In genomic region chr21:46180079-46180722, GRCh38 we compare ENCODE assay signal across 22 cellular contexts. TPM values are rescaled to one million over a fixed set of nuclear protein-coding genes. Genes with fewer than 3 reads are reported as not detected.
DNase-seq lines count a peak whose midpoint lies in the region; ATAC-seq and TF ChIP-seq lines count a peak whose summit lies in the region.
"Had no signal": no experiment of that assay in that cellular context is flagged by ENCODE, and none has a peak within 500 bp of the region (broad histone marks: within the 10 kb centered on the region; RNA-seq: fewer than 3 reads in every experiment).

No MANE protein-coding gene starts in this region.

- POLR2A ChIA-PET in WTC11 (lab: Charles Lee) = no interaction called here

- no peak overlapping the region for H2BK12ac ChIP-seq in neuronal stem cell (ENCODE audit: low read length)

- H3K79me1 ChIP-seq in neuronal stem cell (ENCODE audit: low read depth, low read length) = peaks cover 18% of the 10 kb centered on the region

- no peak for TF ChIP-seq CTCF in WTC11 (IDR thresholded peaks at IDR 0.05)

- CTCF ChIA-PET in WTC11 (lab: Charles Lee) = interaction anchor here (1.3 kb wide), 1 partner anchor 37 kb away, joined by 4 read pairs; no protein-coding TSS in a partner anchor

- no peak overlapping the region for H2BK120ac ChIP-seq in neuronal stem cell (ENCODE audit: low read depth, low read length)

- ATAC-seq in WTC11 = no peak
- no peak for ATAC-seq in GM21737 (IDR thresholded peaks at IDR 0.05; ENCODE audit: unreplicated experiment)
- no peak for ATAC-seq in stimulated activated memory B cell treated with anti-CD40 and anti-IgM and Interleukin-4, amounts not matched to agents 10 μg/mL and 1 μg/mL and 100 μg/mL, for 72 hours
- ATAC-seq: activated CD8-positive, alpha-beta T cell treated with anti-CD3 and anti-CD28 coated beads, Interleukin-2, amount 10 ng/mL, durations not matched to agents 7 days and 5 days; stimulated activated naive CD8-positive, alpha-beta T cell treated with anti-CD3 and anti-CD28 coated beads, Interleukin-15, amount 100 ng/mL, for 72 hours had no signal

- H3K4me3 Mint-ChIP-seq in activated CD4-positive, alpha-beta T cell treated with anti-CD3 and anti-CD28 coated beads, Interleukin-2, amount 10 ng/mL, durations not matched to agents 24 days and 14 days = no peak overlapping the region
- no peak overlapping the region for H3K4me3 Mint-ChIP-seq in WTC11
- no peak overlapping the region for H3K4me3 Mint-ChIP-seq in stimulated activated memory B cell treated with anti-CD40 and anti-IgM and Interleukin-4, amounts not matched to agents 10 μg/mL and 1 μg/mL and 100 μg/mL, for 72 hours
- H3K4me3 Mint-ChIP-seq: activated B cell treated with CpG ODN at 0.5 μM for 24 hours; activated CD8-positive, alpha-beta T cell treated with anti-CD3 and anti-CD28 coated beads, Interleukin-2, amount 10 ng/mL, durations not matched to agents 7 days and 5 days; activated naive CD8-positive, alpha-beta T cell; naive B cell; stimulated activated naive CD8-positive, alpha-beta T cell treated with anti-CD3 and anti-CD28 coated beads, Interleukin-15, amount 100 ng/mL, for 72 hours; T-helper 1 cell treated with Interleukin-12 subunit alpha and Interleukin-12 subunit beta and Interleukin-4 antibody, amounts not matched to agents 30 μg/mL and 1 μg/mL, for 36 hours had no signal

- peaks cover under 1 to 7% of the 10 kb centered on the region in 2 donors for H3K4me1 ChIP-seq in neuronal stem cell (ENCODE audit: control insufficient read depth in 2 of 2, insufficient read depth in 1 of 2, low read depth in 1 of 2, low read length in 2 of 2)

- no peaks in the 10 kb centered on the region for H3K36me3 ChIP-seq in neuronal stem cell (replicated peaks in 1 of 2; ENCODE audit: control insufficient read depth in 2 of 2, insufficient read depth in 2 of 2, low read length in 2 of 2)

- H3K14ac ChIP-seq in neuronal stem cell (ENCODE audit: low read length) = no peak overlapping the region

- no peak overlapping the region for H4K8ac ChIP-seq in neuronal stem cell (ENCODE audit: low read depth, low read length)

- no peak overlapping the region for H3K27ac Mint-ChIP-seq in activated CD4-positive, alpha-beta T cell treated with anti-CD3 and anti-CD28 coated beads, Interleukin-2, amount 10 ng/mL, durations not matched to agents 24 days and 14 days
- peak overlapping the region; percentile 15 for H3K27ac Mint-ChIP-seq in WTC11
- H3K27ac Mint-ChIP-seq in stimulated activated memory B cell treated with anti-CD40 and anti-IgM and Interleukin-4, amounts not matched to agents 10 μg/mL and 1 μg/mL and 100 μg/mL, for 72 hours = no peak overlapping the region
- H3K27ac Mint-ChIP-seq: activated B cell treated with CpG ODN at 0.5 μM for 24 hours; activated CD8-positive, alpha-beta T cell treated with anti-CD3 and anti-CD28 coated beads, Interleukin-2, amount 10 ng/mL, durations not matched to agents 7 days and 5 days; activated naive CD8-positive, alpha-beta T cell; stimulated activated naive CD8-positive, alpha-beta T cell treated with anti-CD3 and anti-CD28 coated beads, Interleukin-15, amount 100 ng/mL, for 72 hours; T-helper 1 cell treated with Interleukin-12 subunit alpha and Interleukin-12 subunit beta and Interleukin-4 antibody, amounts not matched to agents 30 μg/mL and 1 μg/mL, for 36 hours had no signal

- H3K27me3 Mint-ChIP-seq in activated CD4-positive, alpha-beta T cell treated with anti-CD3 and anti-CD28 coated beads, Interleukin-2, amount 10 ng/mL, durations not matched to agents 24 days and 14 days = peaks cover 17% of the 10 kb centered on the region
- no peaks in the 10 kb centered on the region for H3K27me3 Mint-ChIP-seq in WTC11 (ENCODE audit: low read depth)
- H3K27me3 Mint-ChIP-seq in stimulated activated memory B cell treated with anti-CD40 and anti-IgM and Interleukin-4, amounts not matched to agents 10 μg/mL and 1 μg/mL and 100 μg/mL, for 72 hours = peaks cover 4% of the 10 kb centered on the region
- H3K27me3 Mint-ChIP-seq: activated B cell treated with CpG ODN at 0.5 μM for 24 hours; activated naive CD8-positive, alpha-beta T cell had no signal

- peaks cover 3% of the 10 kb centered on the region for H3K4me1 Mint-ChIP-seq in activated CD4-positive, alpha-beta T cell treated with anti-CD3 and anti-CD28 coated beads, Interleukin-2, amount 10 ng/mL, durations not matched to agents 24 days and 14 days
- peaks cover 14% of the 10 kb centered on the region for H3K4me1 Mint-ChIP-seq in WTC11
- peaks cover 6% of the 10 kb centered on the region for H3K4me1 Mint-ChIP-seq in stimulated activated memory B cell treated with anti-CD40 and anti-IgM and Interleukin-4, amounts not matched to agents 10 μg/mL and 1 μg/mL and 100 μg/mL, for 72 hours

- no peaks in the 10 kb centered on the region for H3K27me3 ChIP-seq in neuronal stem cell (ENCODE audit: control insufficient read depth in 3 of 3, insufficient read depth in 3 of 3, low read depth in 1 of 3, low read length in 3 of 3)

- H3K23ac ChIP-seq in neuronal stem cell (ENCODE audit: low read depth, low read length, poor library complexity) = peak overlapping the region; percentile 58

- H3K4me3 ChIP-seq in neuronal stem cell (ENCODE audit: low read length in 2 of 2) = no peak overlapping the region

- DNase-seq in activated CD4-positive, alpha-beta T cell treated with anti-CD3 and anti-CD28 coated beads, Interleukin-2, amount 10 ng/mL, durations not matched to agents 24 days and 14 days = peak; percentile 54
- no peak for DNase-seq in activated CD4-positive, alpha-beta T cell treated with anti-CD3 and anti-CD28 coated beads for 1 hour
- DNase-seq in Kasumi-1 (lab: John Stamatoyannopoulos, UW) = peak; percentile 67 to 74
- no peak for DNase-seq in WTC11 (ENCODE audit: low spot score)
- DNase-seq in neuronal stem cell (ENCODE audit: low spot score) = no peak
- no peak for DNase-seq in activated naive CD4-positive, alpha-beta T cell treated with Interleukin-2 at 50 U/mL for 16 hours
- DNase-seq: 8988T; activated B cell treated with CpG ODN at 0.5 μM for 24 hours; activated CD8-positive, alpha-beta T cell treated with anti-CD3 and anti-CD28 coated beads, Interleukin-2, amount 10 ng/mL, durations not matched to agents 7 days and 5 days; activated T-cell treated with anti-CD3 and anti-CD28 coated beads, Interleukin-2, amount 50 U/mL, for 48 hours; Karpas-422; mammary epithelial cell; naive B cell; NCI-H1417 treated with DMSO at 0.1 percent for 48 hours; NCI-H526; OCI-M1; stimulated activated naive CD8-positive, alpha-beta T cell treated with anti-CD3 and anti-CD28 coated beads, Interleukin-15, amount 100 ng/mL, for 72 hours; trophoblast cell had no signal

- no peak overlapping the region for H4K91ac ChIP-seq in neuronal stem cell (ENCODE audit: low read depth, low read length, poor library complexity)

- WGBS in neuronal stem cell (ENCODE audit: extremely low coverage in 2 of 2, insufficient read length in 2 of 2, insufficient replicate concordance in 1 of 2), 2 donors = no CpG with 5 or more reads among the region's 24 CpGs

- H2AFZ ChIP-seq in neuronal stem cell (ENCODE audit: low read length) = no peak overlapping the region

- H3K9ac ChIP-seq in neuronal stem cell (ENCODE audit: low read depth, low read length, poor library complexity) = peak overlapping the region; percentile 30

- peaks cover 21% of the 10 kb centered on the region for H3K9me3 Mint-ChIP-seq in activated CD4-positive, alpha-beta T cell treated with anti-CD3 and anti-CD28 coated beads, Interleukin-2, amount 10 ng/mL, durations not matched to agents 24 days and 14 days
- peaks cover 31% of the 10 kb centered on the region for H3K9me3 Mint-ChIP-seq in WTC11
- peaks cover 14% of the 10 kb centered on the region for H3K9me3 Mint-ChIP-seq in stimulated activated memory B cell treated with anti-CD40 and anti-IgM and Interleukin-4, amounts not matched to agents 10 μg/mL and 1 μg/mL and 100 μg/mL, for 72 hours

- peak overlapping the region; percentile 26 for H2AK5ac ChIP-seq in neuronal stem cell (ENCODE audit: low read depth, low read length)

- intact Hi-C loops in activated CD4-positive, alpha-beta T cell treated with anti-CD3 and anti-CD28 coated beads, Interleukin-2, amount 10 ng/mL, durations not matched to agents 24 days and 14 days (cut with micrococcal nuclease) = no loop called here

- no peak overlapping the region for H3K4me2 ChIP-seq in neuronal stem cell (ENCODE audit: insufficient read depth, low read length, poor library complexity, severe bottlenecking)

- H2BK5ac ChIP-seq in neuronal stem cell (ENCODE audit: low read length) = no peak overlapping the region

- no peak overlapping the region for H3K27ac ChIP-seq in neuronal stem cell (replicated peaks; ENCODE audit: low read length)

- no peaks in the 10 kb centered on the region for H3K9me3 ChIP-seq in neuronal stem cell (replicated peaks in 1 of 2; ENCODE audit: control insufficient read depth in 2 of 2, insufficient read depth in 1 of 2, low read depth in 1 of 2, low read length in 2 of 2)

- no peak overlapping the region for H3K18ac ChIP-seq in neuronal stem cell (ENCODE audit: low read length)

- H3K4ac ChIP-seq in neuronal stem cell (ENCODE audit: low read length) = no peak overlapping the region

- no peak overlapping the region for H2BK15ac ChIP-seq in neuronal stem cell (ENCODE audit: low read length)

- H3K36me3 Mint-ChIP-seq in activated CD4-positive, alpha-beta T cell treated with anti-CD3 and anti-CD28 coated beads, Interleukin-2, amount 10 ng/mL, durations not matched to agents 24 days and 14 days (ENCODE audit: low read depth) = no peaks in the 10 kb centered on the region
- H3K36me3 Mint-ChIP-seq in WTC11 = peaks cover 20% of the 10 kb centered on the region
- peaks cover 4% of the 10 kb centered on the region for H3K36me3 Mint-ChIP-seq in stimulated activated memory B cell treated with anti-CD40 and anti-IgM and Interleukin-4, amounts not matched to agents 10 μg/mL and 1 μg/mL and 100 μg/mL, for 72 hours
- H3K36me3 Mint-ChIP-seq: activated naive CD8-positive, alpha-beta T cell had no signal

TF ChIP-seq in WTC11, 78 proteins besides CTCF, POLR2A, EP300 and RAD21 (continues in another document):
- 0 out of 2 replicates have a peak, but pooled peaks have one; percentile 12 for TF ChIP-seq RELA (CRISPR knock-in tag; IDR thresholded peaks at IDR 0.05; ENCODE audit: borderline replicate concordance)

RNA-seq across cellular contexts. Expression of gene SPATC1L, which starts 4.1 kb away (rescaled TPM):
- total RNA-seq in activated CD4-positive, alpha-beta T cell treated with anti-CD3 and anti-CD28 coated beads, Interleukin-2, amount 10 ng/mL, durations not matched to agents 24 days and 14 days = 10.8 and 12.0 TPM in 2 replicates
- total RNA-seq in WTC11 (2021) = 56.5 to 61.7 TPM (median 57.6 TPM) in 3 replicates
- 38.2 TPM for polyA plus RNA-seq in neuronal stem cell (2013, experiment 1 of 2)
- polyA plus RNA-seq in neuronal stem cell (2013, experiment 2 of 2) = 37.5 TPM

RNA-seq across cellular contexts. Expression of gene FTCD, which starts 24.8 kb away (rescaled TPM):
- total RNA-seq in activated CD4-positive, alpha-beta T cell treated with anti-CD3 and anti-CD28 coated beads, Interleukin-2, amount 10 ng/mL, durations not matched to agents 24 days and 14 days = 0.30 and 0.43 TPM in 2 replicates
- total RNA-seq in WTC11 (2021) = 6.1 to 9.6 TPM (median 9.5 TPM) in 3 replicates
- polyA plus RNA-seq in neuronal stem cell (2013, experiment 1 of 2) = 2.1 TPM
- polyA plus RNA-seq in neuronal stem cell (2013, experiment 2 of 2) = 2.0 TPM
- polyA plus RNA-seq: mammary epithelial cell had no signal

RNA-seq across cellular contexts. Expression of gene LSS, which starts 48.4 kb away (rescaled TPM):
- 19.7 and 23.1 TPM in 2 replicates for total RNA-seq in activated CD4-positive, alpha-beta T cell treated with anti-CD3 and anti-CD28 coated beads, Interleukin-2, amount 10 ng/mL, durations not matched to agents 24 days and 14 days
- 79.9 to 101 TPM (median 92.6 TPM) in 3 replicates for total RNA-seq in WTC11 (2021)
- polyA plus RNA-seq in neuronal stem cell (2013, experiment 1 of 2) = 42.5 TPM
- 42.2 TPM for polyA plus RNA-seq in neuronal stem cell (2013, experiment 2 of 2)

Comparison
In these comparisons a context has a peak if more than half of its experiments do, and no peak if none do; other contexts are left out.
1. DNase-seq: peak in activated CD4-positive, alpha-beta T cell treated with anti-CD3 and anti-CD28 coated beads, Interleukin-2, amount 10 ng/mL, durations not matched to agents 24 days and 14 days (single experiment) and Kasumi-1 (2 of 2); none in activated CD4-positive, alpha-beta T cell treated with anti-CD3 and anti-CD28 coated beads for 1 hour (single experiment), WTC11 (single experiment), neuronal stem cell (single experiment) and activated naive CD4-positive, alpha-beta T cell treated with Interleukin-2 at 50 U/mL for 16 hours (single experiment).